ENCODE assay signal across 11 cellular contexts in genomic region chr22:48097723-48098122, GRCh38.
DNase-seq lines count a peak whose midpoint lies in the region; ATAC-seq and TF ChIP-seq lines count a peak whose summit lies in the region.
"Had no signal": no experiment of that assay in that cellular context is flagged by ENCODE, and none has a peak within 500 bp of the region (broad histone marks: within the 10 kb centered on the region; RNA-seq: fewer than 3 reads in every experiment).

No MANE protein-coding gene starts in this region.

- H3K4me1 ChIP-seq in heart right ventricle: peaks cover 0 to 11% (median 0%) of the 10 kb centered on the region in 9 donors

- H3K27ac Mint-ChIP-seq in T-helper 1 cell treated with Interleukin-12 subunit alpha and Interleukin-12 subunit beta and Interleukin-4 antibody, amounts not matched to agents 30 μg/mL and 1 μg/mL, for 36 hours: peak overlapping the region; percentile 88
- peak overlapping the region; percentile 89 for H3K27ac Mint-ChIP-seq in memory B cell

- H3K9me3 ChIP-seq in heart right ventricle: no peaks in the 10 kb centered on the region

- H3K27me3 Mint-ChIP-seq in T-helper 1 cell treated with Interleukin-12 subunit alpha and Interleukin-12 subunit beta and Interleukin-4 antibody, amounts not matched to agents 30 μg/mL and 1 μg/mL, for 36 hours (ENCODE audit: low read depth): peaks cover 29% of the 10 kb centered on the region
- peaks cover 1% of the 10 kb centered on the region for H3K27me3 Mint-ChIP-seq in memory B cell

- intact Hi-C loops in heart right ventricle (cut with DNase I): no loop called here

- peak overlapping the region in 1 of 10 donors; percentile 52 for H3K27ac ChIP-seq in heart right ventricle
- H3K27ac ChIP-seq: 22Rv1 had no signal

- DNase-seq in T-helper 1 cell (no peak), memory B cell (ENCODE audit: low spot score in 2 of 2) (no peak), heart right ventricle (no peak), NCI-H1092 (lab: John Stamatoyannopoulos, UW) (no peak)
- DNase-seq: activated CD4-positive, alpha-beta T cell treated with anti-CD3 and anti-CD28 coated beads, Interleukin-2, amount 50 U/mL, for 48 hours; retina had no signal

- peak overlapping the region; percentile 60 for H3K4me3 Mint-ChIP-seq in T-helper 1 cell treated with Interleukin-12 subunit alpha and Interleukin-12 subunit beta and Interleukin-4 antibody, amounts not matched to agents 30 μg/mL and 1 μg/mL, for 36 hours
- H3K4me3 Mint-ChIP-seq in memory B cell: peak overlapping the region; percentile 66

- no peak overlapping the region for H3K4me3 ChIP-seq in heart right ventricle

- no peak for TF ChIP-seq CTCF in heart right ventricle (IDR thresholded peaks at IDR 0.05)

- H3K9me3 Mint-ChIP-seq in T-helper 1 cell treated with Interleukin-12 subunit alpha and Interleukin-12 subunit beta and Interleukin-4 antibody, amounts not matched to agents 30 μg/mL and 1 μg/mL, for 36 hours: no peaks in the 10 kb centered on the region
- H3K9me3 Mint-ChIP-seq in memory B cell: peaks cover 2% of the 10 kb centered on the region

- H3K36me3 Mint-ChIP-seq in T-helper 1 cell treated with Interleukin-12 subunit alpha and Interleukin-12 subunit beta and Interleukin-4 antibody, amounts not matched to agents 30 μg/mL and 1 μg/mL, for 36 hours (ENCODE audit: low read depth): peaks cover 6% of the 10 kb centered on the region
- no peaks in the 10 kb centered on the region for H3K36me3 Mint-ChIP-seq in memory B cell

- H3K27me3 ChIP-seq in heart right ventricle: peaks cover 0 to 70% (median 37%) of the 10 kb centered on the region in 7 donors

- WGBS in heart right ventricle, 2 donors: 69 to 71% methylated on average over 7 of the region's 7 CpGs

- peaks cover 32% of the 10 kb centered on the region for H3K4me1 Mint-ChIP-seq in T-helper 1 cell treated with Interleukin-12 subunit alpha and Interleukin-12 subunit beta and Interleukin-4 antibody, amounts not matched to agents 30 μg/mL and 1 μg/mL, for 36 hours (ENCODE audit: low read depth)
- peaks cover 51% of the 10 kb centered on the region for H3K4me1 Mint-ChIP-seq in memory B cell

- no peaks in the 10 kb centered on the region for H3K36me3 ChIP-seq in heart right ventricle

- ATAC-seq in GM21515 (IDR thresholded peaks at IDR 0.05; ENCODE audit: unreplicated experiment): peak; percentile 24
- peak; percentile 17 for ATAC-seq in HG03457 (IDR thresholded peaks at IDR 0.05; ENCODE audit: unreplicated experiment)
- peak; percentile 37 for ATAC-seq in memory B cell (ENCODE audit: low read depth)
- ATAC-seq in heart right ventricle: no peak
- no peak for ATAC-seq in HG03039 (IDR thresholded peaks at IDR 0.05; ENCODE audit: unreplicated experiment)

Comparison
In these comparisons a context has a peak if more than half of its experiments do, and no peak if none do; other contexts are left out.
1. ATAC-seq: peak in GM21515 (single experiment), HG03457 (single experiment) and memory B cell (single experiment); none in heart right ventricle (0 of 8) and HG03039 (single experiment).